1 cellular context compared by ENCODE assay signal in genomic region chr17:68658999-68659780, GRCh38.
TF ChIP-seq lines count a peak whose summit lies in the region.

No MANE protein-coding gene starts in this region.

TF ChIP-seq in HepG2, 621 proteins besides CTCF, POLR2A, EP300 and RAD21:
- TF ChIP-seq ELF4 (CRISPR knock-in tag; IDR thresholded peaks at IDR 0.05; ENCODE audit: borderline replicate concordance): no peak
- TF ChIP-seq ZNF770 (CRISPR knock-in tag; IDR thresholded peaks at IDR 0.05): 0 out of 2 replicates have a peak, but pooled peaks have one; percentile 11
- TF ChIP-seq FOSL2 (CRISPR knock-in tag; IDR thresholded peaks at IDR 0.05): 0 out of 2 replicates have a peak, but pooled peaks have one; percentile 7
